10 cellular contexts compared by ENCODE assay signal in genomic region chr1:65525297-65526048, GRCh38.
DNase-seq lines count a peak whose midpoint lies in the region; ATAC-seq and TF ChIP-seq lines count a peak whose summit lies in the region.
"Had no signal": no experiment of that assay in that cellular context is flagged by ENCODE, and none has a peak within 500 bp of the region (broad histone marks: within the 10 kb centered on the region; RNA-seq: fewer than 3 reads in every experiment).

No MANE protein-coding gene starts in this region.

- H3K4me1 Mint-ChIP-seq in activated CD8-positive, alpha-beta memory T cell treated with anti-CD3 and anti-CD28 coated beads, Interleukin-2, amount 10 ng/mL, durations not matched to agents 7 days and 5 days: peaks cover 3% of the 10 kb centered on the region
- H3K4me1 Mint-ChIP-seq in mesothelial cell of epicardium: peaks cover 22% of the 10 kb centered on the region

- H3K4me1 ChIP-seq in ectodermal cell (ENCODE audit: control insufficient read depth, insufficient read depth, low read length): no peaks in the 10 kb centered on the region
- no peaks in the 10 kb centered on the region for H3K4me1 ChIP-seq in urinary bladder (ENCODE audit: insufficient read depth)

- ATAC-seq in activated CD8-positive, alpha-beta memory T cell treated with anti-CD3 and anti-CD28 coated beads, Interleukin-2, amount 10 ng/mL, durations not matched to agents 7 days and 5 days: no peak
- ATAC-seq in GM21529 (IDR thresholded peaks at IDR 0.05; ENCODE audit: unreplicated experiment): no peak

- H3K4me3 ChIP-seq in ectodermal cell (ENCODE audit: insufficient read depth, low read depth, low read length) (peak overlapping the region; percentile 49), urinary bladder (ENCODE audit: low read depth, low read length) (peak overlapping the region; percentile 41)

- H3K36me3 ChIP-seq in ectodermal cell (ENCODE audit: control insufficient read depth, insufficient read depth, low read length) (no peaks in the 10 kb centered on the region), urinary bladder (ENCODE audit: insufficient read depth) (no peaks in the 10 kb centered on the region)

- CTCF ChIA-PET in activated CD8-positive, alpha-beta memory T cell treated with anti-CD3 and anti-CD28 coated beads, Interleukin-2, amount 10 ng/mL, durations not matched to agents 7 days and 5 days (lab: Charles Lee): no interaction called here

- H3K36me3 Mint-ChIP-seq in activated CD8-positive, alpha-beta memory T cell treated with anti-CD3 and anti-CD28 coated beads, Interleukin-2, amount 10 ng/mL, durations not matched to agents 7 days and 5 days: peaks cover 6% of the 10 kb centered on the region
- H3K36me3 Mint-ChIP-seq in mesothelial cell of epicardium: no peaks in the 10 kb centered on the region

- peaks cover 41% of the 10 kb centered on the region for H3K27me3 Mint-ChIP-seq in activated CD8-positive, alpha-beta memory T cell treated with anti-CD3 and anti-CD28 coated beads, Interleukin-2, amount 10 ng/mL, durations not matched to agents 7 days and 5 days
- H3K27me3 Mint-ChIP-seq in mesothelial cell of epicardium (ENCODE audit: low read depth): peaks cover 66% of the 10 kb centered on the region

- H3K27ac ChIP-seq in ectodermal cell (ENCODE audit: insufficient read depth, low read depth, low read length, poor library complexity, severe bottlenecking) (no peak overlapping the region), urinary bladder (ENCODE audit: low read depth) (no peak overlapping the region)
- H3K27ac ChIP-seq: HL-60 had no signal

- no peak for TF ChIP-seq CTCF in mesothelial cell of epicardium (IDR thresholded peaks at IDR 0.05; ENCODE audit: unreplicated experiment)

- peak overlapping the region; percentile 50 for H3K4me3 Mint-ChIP-seq in activated CD8-positive, alpha-beta memory T cell treated with anti-CD3 and anti-CD28 coated beads, Interleukin-2, amount 10 ng/mL, durations not matched to agents 7 days and 5 days
- peak overlapping the region; percentile 51 for H3K4me3 Mint-ChIP-seq in mesothelial cell of epicardium

- no peaks in the 10 kb centered on the region for H3K9me3 Mint-ChIP-seq in activated CD8-positive, alpha-beta memory T cell treated with anti-CD3 and anti-CD28 coated beads, Interleukin-2, amount 10 ng/mL, durations not matched to agents 7 days and 5 days (ENCODE audit: low read depth)
- no peaks in the 10 kb centered on the region for H3K9me3 Mint-ChIP-seq in mesothelial cell of epicardium

- no peak for DNase-seq in activated CD8-positive, alpha-beta memory T cell treated with anti-CD3 and anti-CD28 coated beads, Interleukin-2, amount 10 ng/mL, durations not matched to agents 7 days and 5 days
- no peak for DNase-seq in activated CD8-positive, alpha-beta memory T cell treated with anti-CD3 and anti-CD28 coated beads for 24 hours
- peak; percentile 25 to 50 for DNase-seq in mesothelial cell of epicardium (ENCODE audit: low spot score in 2 of 2, unreplicated experiment in 2 of 2)
- DNase-seq in NCI-H1694 treated with DMSO at 0.1 percent for 48 hours (lab: John Stamatoyannopoulos, UW): no peak
- no peak for DNase-seq in NCI-H446 (lab: John Stamatoyannopoulos, UW)
- DNase-seq: hippocampal formation had no signal

- 1% methylated on average over 86 of the region's 86 CpGs for WGBS in ectodermal cell, 2 experiments
- WGBS in urinary bladder: 2% methylated on average over 86 of the region's 86 CpGs

- peaks cover 40% of the 10 kb centered on the region for H3K27me3 ChIP-seq in ectodermal cell (ENCODE audit: control insufficient read depth, insufficient read depth, low read length, poor library complexity, severe bottlenecking)

- no peaks in the 10 kb centered on the region for H3K9me3 ChIP-seq in ectodermal cell (ENCODE audit: control insufficient read depth, low read length)

- H3K27ac Mint-ChIP-seq in activated CD8-positive, alpha-beta memory T cell treated with anti-CD3 and anti-CD28 coated beads, Interleukin-2, amount 10 ng/mL, durations not matched to agents 7 days and 5 days: no peak overlapping the region
- H3K27ac Mint-ChIP-seq in mesothelial cell of epicardium: no peak overlapping the region

Comparison
In these comparisons a context has a peak if more than half of its experiments do, and no peak if none do; other contexts are left out.
1. DNase-seq: peak in mesothelial cell of epicardium (2 of 2); none in activated CD8-positive, alpha-beta memory T cell treated with anti-CD3 and anti-CD28 coated beads, Interleukin-2, amount 10 ng/mL, durations not matched to agents 7 days and 5 days (single experiment), activated CD8-positive, alpha-beta memory T cell treated with anti-CD3 and anti-CD28 coated beads for 24 hours (single experiment), NCI-H1694 treated with DMSO at 0.1 percent for 48 hours (single experiment) and NCI-H446 (0 of 2).